In the genomic region with DNA sequence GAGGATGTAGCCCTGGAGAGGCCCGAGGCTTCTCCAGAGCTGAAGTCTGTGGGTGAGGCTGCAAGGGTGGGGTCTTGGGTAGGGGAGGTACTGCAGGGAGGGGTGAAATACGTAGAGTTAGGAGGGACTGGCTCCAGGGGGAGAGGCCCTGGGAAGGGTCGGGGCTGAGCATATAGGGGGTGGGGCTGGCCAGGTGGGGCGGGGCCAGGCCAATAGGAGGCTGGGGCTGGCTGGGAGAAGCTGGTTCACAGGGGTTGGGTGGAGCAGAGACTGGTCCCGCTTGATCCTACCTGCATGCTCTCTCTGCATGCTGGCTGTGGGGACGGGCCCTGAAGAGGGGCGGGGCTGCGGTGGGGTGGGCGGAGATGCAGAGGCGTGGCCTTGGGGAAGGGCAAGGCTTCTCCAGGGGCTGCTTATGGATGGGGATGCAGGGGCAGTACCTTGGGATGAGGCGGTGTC, we compare ENCODE assay signal across 8 cellular contexts. TPM values are rescaled to one million over a fixed set of nuclear protein-coding genes. Genes with fewer than 3 reads are reported as not detected.
A peak's percentile ranks its signal among the peaks of the same experiment; 100 is the strongest.
DNase-seq lines count a peak whose midpoint lies in the region; ATAC-seq and TF ChIP-seq lines count a peak whose summit lies in the region.

No MANE protein-coding gene starts in this region.

- TF ChIP-seq CTCF in chondrocyte (IDR thresholded peaks at IDR 0.05) (no peak), prostate gland (IDR thresholded peaks at IDR 0.05) (no peak)

- H3K9me3 ChIP-seq in HAP-1, result no peaks in the 10 kb centered on the region
- no peaks in the 10 kb centered on the region for H3K9me3 ChIP-seq in prostate gland

- WGBS in prostate gland, result 2% methylated on average over 11 of the region's 11 CpGs

- no peak for ATAC-seq in GM18873 (IDR thresholded peaks at IDR 0.05; ENCODE audit: low FRiP score, unreplicated experiment)

- H3K27me3 Mint-ChIP-seq in chondrocyte (ENCODE audit: low read depth), result peaks cover 35% of the 10 kb centered on the region

- no peaks in the 10 kb centered on the region for H3K36me3 ChIP-seq in HAP-1 (replicated peaks)
- no peaks in the 10 kb centered on the region for H3K36me3 ChIP-seq in prostate gland

- peaks cover 8% of the 10 kb centered on the region for H3K27me3 ChIP-seq in HAP-1 (ENCODE audit: low read depth)
- peaks cover 3% of the 10 kb centered on the region for H3K27me3 ChIP-seq in prostate gland (replicated peaks; ENCODE audit: insufficient read depth)

- peak overlapping the region; percentile 42 for H3K4me3 Mint-ChIP-seq in chondrocyte (ENCODE audit: unreplicated experiment)

- no peak overlapping the region for H3K27ac ChIP-seq in prostate gland

- intact Hi-C loops in prostate gland (cut with DNase I), result no loop called here

- no peaks in the 10 kb centered on the region for H3K9me3 Mint-ChIP-seq in chondrocyte (ENCODE audit: low read depth)

- no peaks in the 10 kb centered on the region for H3K36me3 Mint-ChIP-seq in chondrocyte (ENCODE audit: low read depth)

- TF ChIP-seq POLR2A in prostate gland (IDR thresholded peaks at IDR 0.05), result no peak

- in situ Hi-C loops in HAP-1 (cut with MboI; ENCODE audit: low sequenced_read_pairs), result no loop called here

- H3K4me1 ChIP-seq in HAP-1 (0 out of 2 replicates have a peak, but pooled peaks cover 3% of the 10 kb centered on the region), prostate gland (replicated peaks) (no peaks in the 10 kb centered on the region)

- peak; percentile 85 for DNase-seq in A172 (ENCODE audit: low spot score)
- peak in 1 of 2 experiments; percentile 90 for DNase-seq in HAP-1 (ENCODE audit: low spot score in 2 of 2)
- peak in 3 of 5 donors; percentile 45 to 50 (median 48) for DNase-seq in T-helper 1 cell
- no peak for DNase-seq in chondrocyte (ENCODE audit: low spot score)
- DNase-seq in prostate gland (ENCODE audit: low spot score), result peak; percentile 5
- no peak for DNase-seq in AML-193 (lab: John Stamatoyannopoulos, UW)
- no peak for DNase-seq in globus pallidus (ENCODE audit: low spot score)

- H3K4me3 ChIP-seq in HAP-1 (0 out of 2 replicates have a peak overlapping the region, but pooled peaks have one; percentile 9), prostate gland (no peak overlapping the region)

- peaks cover 7% of the 10 kb centered on the region for H3K4me1 Mint-ChIP-seq in chondrocyte (ENCODE audit: low read depth)

- no peak overlapping the region for H3K27ac Mint-ChIP-seq in chondrocyte (ENCODE audit: unreplicated experiment)

RNA-seq across cellular contexts. Expression of a gene that starts 51.9 kb away (rescaled TPM):
- not detected in 2 replicates for total RNA-seq in A172 (2014; rRNA removed; shearing (Covaris generic))
- total RNA-seq in chondrocyte, result 0.22 to 0.31 TPM in 2 of 3 replicates, not detected in the other
- total RNA-seq in prostate gland, result under 1 TPM; 0.36 to 0.80 TPM

Comparison
In these comparisons a context has a peak if more than half of its experiments do, and no peak if none do; other contexts are left out.
1. DNase-seq: peak in A172 (single experiment), T-helper 1 cell (3 of 5) and prostate gland (single experiment); none in chondrocyte (single experiment), AML-193 (0 of 2) and globus pallidus (single experiment).